ENCODE assay signal across 19 cellular contexts in genomic region chr17:75116681-75117080, GRCh38.
"Had no signal": no experiment of that assay in that cellular context is flagged by ENCODE, and none has a peak within 500 bp of the region (broad histone marks: within the 10 kb centered on the region; RNA-seq: fewer than 3 reads in every experiment).

No MANE protein-coding gene starts in this region.

- H3K4me3 ChIP-seq: esophagus muscularis mucosa, sigmoid colon, upper lobe of left lung had no signal

- H2AFZ ChIP-seq: parathyroid adenoma had no signal

- H3K9ac ChIP-seq: parathyroid adenoma had no signal

- H3K9me3 ChIP-seq: esophagus muscularis mucosa, sigmoid colon, upper lobe of left lung had no signal

- DNase-seq: activated CD4-positive, alpha-beta T cell treated with anti-CD3 and anti-CD28 coated beads, Interleukin-2, amount 10 ng/mL, durations not matched to agents 7 days and 5 days; activated CD4-positive, CD25-positive, alpha-beta regulatory T cell treated with anti-CD3 and anti-CD28 coated beads, Interleukin-2, amount 50 U/mL, for 72 hours; activated CD8-positive, alpha-beta T cell treated with anti-CD3 and anti-CD28 coated beads for 36 hours; activated gamma-delta T cell treated with Interleukin-2 at 50 U/mL for 16 hours; activated naive CD4-positive, alpha-beta T cell treated with anti-CD3 and anti-CD28 coated beads, Interleukin-2, amount 50 U/mL, for 16 hours; activated T-cell treated with anti-CD3 and anti-CD28 coated beads, Interleukin-2, amount 50 U/mL, for 4 hours; amniotic stem cell; caudate nucleus; cortex of kidney; midbrain; naive thymus-derived CD4-positive, alpha-beta T cell; nucleus accumbens; sigmoid colon; small intestine; stimulated activated CD4-positive, alpha-beta T cell treated with anti-CD3 and anti-CD28 coated beads, Interleukin-4, amount 100 ng/mL, for 24 hours; T-helper 17 cell; upper lobe of left lung had no signal

- H3K4me1 ChIP-seq: parathyroid adenoma had no signal

- H3K27ac ChIP-seq: parathyroid adenoma had no signal

- H3K27me3 ChIP-seq: esophagus muscularis mucosa, sigmoid colon, upper lobe of left lung had no signal
